ENCODE assay signal across 9 cellular contexts in the genomic region with DNA sequence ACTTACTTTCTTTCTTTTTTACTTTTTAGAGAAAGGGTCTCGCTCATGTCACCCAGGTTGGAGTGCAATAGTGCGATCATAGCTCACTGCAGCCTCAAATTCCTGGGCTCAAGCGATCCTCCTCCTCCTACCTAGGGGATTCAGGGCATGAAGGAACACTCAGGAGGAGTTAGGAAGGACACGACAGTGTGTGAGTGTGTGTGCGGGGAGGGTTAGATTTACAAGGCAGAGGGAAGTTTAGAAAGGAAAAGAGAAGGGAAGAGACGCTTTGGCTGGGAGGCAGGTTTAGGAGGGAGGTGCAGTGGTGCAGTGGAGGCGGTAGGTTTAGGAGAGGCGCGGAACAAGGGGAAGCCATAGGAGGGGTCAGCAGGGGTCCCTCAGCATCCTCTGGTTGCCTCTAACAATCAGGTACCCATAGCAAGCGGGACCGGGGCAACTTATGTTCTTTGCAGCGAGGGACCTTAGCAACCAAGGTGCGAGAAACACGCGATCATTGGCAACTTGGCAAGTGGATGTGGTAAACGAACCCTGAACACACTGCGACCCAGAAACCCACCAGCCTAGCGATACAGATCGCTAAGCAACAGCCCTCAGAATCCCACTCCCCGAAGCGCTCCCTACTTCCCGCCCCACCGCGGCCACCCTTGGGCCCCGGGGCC. TPM values are rescaled to one million over a fixed set of nuclear protein-coding genes. Genes with fewer than 3 reads are reported as not detected.
A peak's percentile ranks its signal among the peaks of the same experiment; 100 is the strongest.
DNase-seq lines count a peak whose midpoint lies in the region; ATAC-seq and TF ChIP-seq lines count a peak whose summit lies in the region.
"Had no signal": no experiment of that assay in that cellular context is flagged by ENCODE, and none has a peak within 500 bp of the region (broad histone marks: within the 10 kb centered on the region; RNA-seq: fewer than 3 reads in every experiment).

No MANE protein-coding gene starts in this region.

- no peaks in the 10 kb centered on the region for H3K36me3 ChIP-seq in SJSA1
- peaks cover 0 to 14% (median 0%) of the 10 kb centered on the region in 3 donors for H3K36me3 ChIP-seq in esophagus squamous epithelium
- no peaks in the 10 kb centered on the region for H3K36me3 ChIP-seq in neuron (ENCODE audit: insufficient read depth, low read length)

- DNase-seq in NCI-H82 (lab: John Stamatoyannopoulos, UW) = peak; percentile 48
- no peak for DNase-seq in NCI-H82 treated with DMSO at 0.1 percent for 48 hours (lab: John Stamatoyannopoulos, UW; ENCODE audit: unreplicated experiment)
- DNase-seq in SJSA1 (ENCODE audit: low read depth in 1 of 2, low spot score in 2 of 2) = no peak
- no peak for DNase-seq in esophagus squamous epithelium (lab: John Stamatoyannopoulos, UW)
- no peak for DNase-seq in NCI-H1105 treated with DMSO at 0.1 percent for 48 hours (lab: John Stamatoyannopoulos, UW)

- peak overlapping the region; percentile 69 for H3K4me3 ChIP-seq in SJSA1
- peak overlapping the region; percentile 62 to 99 (median 76) for H3K4me3 ChIP-seq in esophagus squamous epithelium
- H3K4me3 ChIP-seq in neuron (ENCODE audit: low read length) = peak overlapping the region; percentile 74

- H3K27ac ChIP-seq in SJSA1 (peak overlapping the region; percentile 37), esophagus squamous epithelium (peak overlapping the region; percentile 92 to 99 (median 95))

- H3K27me3 ChIP-seq in SJSA1 (replicated peaks) = no peaks in the 10 kb centered on the region
- H3K27me3 ChIP-seq in esophagus squamous epithelium = no peaks in the 10 kb centered on the region
- H3K27me3 ChIP-seq in neuron (ENCODE audit: insufficient read depth, low read length) = no peaks in the 10 kb centered on the region

- TF ChIP-seq POLR2A in esophagus squamous epithelium (IDR thresholded peaks at IDR 0.05) = no peak

- H3K9me3 ChIP-seq in SJSA1 (replicated peaks) = no peaks in the 10 kb centered on the region
- H3K9me3 ChIP-seq in esophagus squamous epithelium = no peaks in the 10 kb centered on the region
- H3K9me3 ChIP-seq in neuron (ENCODE audit: low read length) = no peaks in the 10 kb centered on the region

- no peak for ATAC-seq in GM21447 (IDR thresholded peaks at IDR 0.05; ENCODE audit: unreplicated experiment)
- ATAC-seq in GM18519 (IDR thresholded peaks at IDR 0.05; ENCODE audit: low FRiP score, unreplicated experiment) = no peak

- H3K4me1 ChIP-seq in SJSA1 (replicated peaks) (peaks cover 6% of the 10 kb centered on the region; the same call in 1 of the 2 replicates), esophagus squamous epithelium (peaks cover 20 to 53% (median 20%) of the 10 kb centered on the region in 3 donors), neuron (ENCODE audit: insufficient read depth, low read length) (peaks cover 10% of the 10 kb centered on the region)

- 0 to 5% methylated on average over 19 to 23 of the region's 25 CpGs for WGBS in esophagus squamous epithelium, 2 donors

- TF ChIP-seq CTCF in esophagus squamous epithelium (IDR thresholded peaks at IDR 0.05) = peak in 1 of 6 experiments; percentile 1

- intact Hi-C loops in esophagus squamous epithelium (cut with DNase I) = no loop called here

- peak overlapping the region; percentile 69 for H2AFZ ChIP-seq in neuron (ENCODE audit: low read depth, low read length)

RNA-seq across cellular contexts. Expression of a gene that starts 0.5 kb away (rescaled TPM):
- 48.8 and 75.6 TPM in 2 replicates for total RNA-seq in SJSA1 (2014; rRNA removed; shearing (Covaris generic))
- total RNA-seq in esophagus squamous epithelium = 10 to 100 TPM; 39.8 to 71.5 (median 52.7) TPM

RNA-seq across cellular contexts. Expression of a gene that starts 0.9 kb away (rescaled TPM):
- total RNA-seq in SJSA1 (2014; rRNA removed; shearing (Covaris generic)) = 19.3 and 29.8 TPM in 2 replicates
- total RNA-seq in esophagus squamous epithelium = 10 to 100 TPM; 22.0 to 34.0 (median 26.7) TPM

RNA-seq across cellular contexts. Expression of a gene that starts 13.1 kb away (rescaled TPM):
- total RNA-seq in SJSA1 (2014; rRNA removed; shearing (Covaris generic)) = not detected in 2 replicates
- total RNA-seq in esophagus squamous epithelium = 1 to 10 TPM in 1 of 4 donors, under 1 TPM in 2, not detected in 1; 0.76 to 2.4 (median 0.83) TPM
- total RNA-seq: Daoy had no signal

RNA-seq across cellular contexts. Expression of a gene that starts 20.8 kb away (rescaled TPM):
- 0.84 TPM in 1 of 2 replicates, not detected in the other for total RNA-seq in SJSA1 (2014; rRNA removed; shearing (Covaris generic))
- total RNA-seq in esophagus squamous epithelium = 10 to 100 TPM in 1 of 4 donors, 1 to 10 TPM in 3; 4.8 to 14.9 (median 5.7) TPM

RNA-seq across cellular contexts. Expression of a gene that starts 31.6 kb away (rescaled TPM):
- 17.0 and 19.9 TPM in 2 replicates for total RNA-seq in SJSA1 (2014; rRNA removed; shearing (Covaris generic))
- total RNA-seq in esophagus squamous epithelium = 10 to 100 TPM; 21.2 to 32.7 (median 25.2) TPM
